ENCODE assay signal across 24 cellular contexts in genomic region chr1:43439781-43440180, GRCh38. TPM values are rescaled to one million over a fixed set of nuclear protein-coding genes. Genes with fewer than 3 reads are reported as not detected.
DNase-seq lines count a peak whose midpoint lies in the region; ATAC-seq, FAIRE-seq and TF ChIP-seq lines count a peak whose summit lies in the region.
"Had no signal": no experiment of that assay in that cellular context is flagged by ENCODE, and none has a peak within 500 bp of the region (broad histone marks: within the 10 kb centered on the region; RNA-seq: fewer than 3 reads in every experiment).

No MANE protein-coding gene starts in this region.

- no peak for TF ChIP-seq RAD21 in GM12878 (IDR thresholded peaks at IDR 0.05; ENCODE audit: insufficient read depth, low read depth, low read length)

- BruUV-seq in GM12878 (replicated peaks; lab: Mats Ljungman, UMichigan) (no TSS peak), A673 (replicated peaks; lab: Mats Ljungman, UMichigan) (no TSS peak)

- H3K79me2 ChIP-seq in GM12878 (ENCODE audit: control insufficient read depth, insufficient read depth, low read length) = no peaks in the 10 kb centered on the region

- H3K36me3 ChIP-seq in GM12878 (ENCODE audit: control insufficient read depth in 2 of 2, insufficient read depth in 2 of 2, low read length in 1 of 2) (peaks cover 2 to 38% of the 10 kb centered on the region in 2 experiments; a peak in 3 of 4 replicates), stomach (peaks cover 35 to 100% (median 92%) of the 10 kb centered on the region in 4 donors), A673 (ENCODE audit: insufficient read depth, low read length, poor library complexity, severe bottlenecking) (peaks cover 6% of the 10 kb centered on the region)

- RAD21 ChIA-PET in GM12878 (lab: Charles Lee; ENCODE audit: unreplicated experiment) = no interaction called here

- CTCF ChIA-PET in GM12878 (lab: Yijun Ruan, JAX) (interaction anchor here (1.0 to 1.1 kb wide), 2 partner anchors 49 to 213 kb away, joined by 3 to 4 read pairs; no protein-coding TSS in a partner anchor), A673 (lab: Charles Lee) (no interaction called here)

- no peak overlapping the region for H3K4me3 Mint-ChIP-seq in activated T-cell treated with anti-CD3 and anti-CD28 coated beads, Interleukin-2, amount 50 U/mL, for 24 hours
- no peak overlapping the region for H3K4me3 Mint-ChIP-seq in activated T-cell treated with anti-CD3 and anti-CD28 coated beads, Interleukin-2, amount 50 U/mL, for 4 hours
- H3K4me3 Mint-ChIP-seq in effector memory CD8-positive, alpha-beta T cell = no peak overlapping the region
- H3K4me3 Mint-ChIP-seq: activated naive CD8-positive, alpha-beta T cell treated with anti-CD3 and anti-CD28 coated beads, Interleukin-2, amount 50 U/mL, for 24 hours; brain; CD4-positive, alpha-beta T cell; HFFc6 had no signal

- TF ChIP-seq POLR2A in GM12878 (IDR thresholded peaks at IDR 0.05; ENCODE audit: low read depth, low read length) = 0 out of 2 replicates have a peak, but pooled peaks have one; percentile 30
- TF ChIP-seq POLR2A in stomach (IDR thresholded peaks at IDR 0.05) = no peak

- TF ChIP-seq EP300 in GM12878 (IDR thresholded peaks at IDR 0.05; ENCODE audit: borderline replicate concordance in 1 of 2, control insufficient read depth in 1 of 2, low read depth in 2 of 2, low read length in 2 of 2) = no peak
- no peak for TF ChIP-seq EP300 in stomach (IDR thresholded peaks at IDR 0.05)

- 96% methylated on average over 7 of the region's 7 CpGs for WGBS in GM12878 (ENCODE audit: insufficient coverage, insufficient replicate concordance, low lambda C conversion rate, missing lambda C conversion rate)
- 48 to 86% (median 70%) methylated on average over 7 of the region's 7 CpGs for WGBS in stomach, 5 donors

- DNase-seq in activated T-cell treated with anti-CD3 and anti-CD28 coated beads, Interleukin-2, amount 50 U/mL, for 24 hours = peak; percentile 16
- DNase-seq in activated T-cell treated with anti-CD3 and anti-CD28 coated beads, Interleukin-2, amount 50 U/mL, for 4 hours = no peak
- DNase-seq in NCI-H2107 (lab: John Stamatoyannopoulos, UW) = peak; percentile 77
- no peak for DNase-seq in GM12878 (ENCODE audit: low read depth, low spot score)
- DNase-seq in stomach = peak; percentile 23
- no peak for DNase-seq in effector memory CD8-positive, alpha-beta T cell
- no peak for DNase-seq in A673 (ENCODE audit: low spot score)
- DNase-seq: activated CD4-positive, alpha-beta T cell treated with anti-CD3 and anti-CD28 coated beads for 48 hours; activated naive CD8-positive, alpha-beta T cell treated with anti-CD3 and anti-CD28 coated beads, Interleukin-2, amount 50 U/mL, for 24 hours; CD4-positive, alpha-beta T cell; effector memory CD4-positive, alpha-beta T cell; GF-D8; HFFc6; KG1; kidney glomerular epithelial cell; NCI-H69; OCI-M1; psoas muscle; Right ventricle myocardium superior; stimulated activated CD4-positive, alpha-beta T cell treated with anti-CD3 and anti-CD28 coated beads, Interleukin-1b, Interleukin-23, amount 100 ng/mL, for 48 hours had no signal

- no peak overlapping the region for H3K4me2 ChIP-seq in GM12878 (ENCODE audit: control insufficient read depth, insufficient read depth)

- SMC1A ChIA-PET in GM12878 (lab: Charles Lee; ENCODE audit: uncharacterized antibody, unreplicated experiment) = no interaction called here

- no peaks in the 10 kb centered on the region for H3K27me3 Mint-ChIP-seq in activated T-cell treated with anti-CD3 and anti-CD28 coated beads, Interleukin-2, amount 50 U/mL, for 24 hours
- H3K27me3 Mint-ChIP-seq in activated T-cell treated with anti-CD3 and anti-CD28 coated beads, Interleukin-2, amount 50 U/mL, for 4 hours (ENCODE audit: low read depth) = no peaks in the 10 kb centered on the region
- no peaks in the 10 kb centered on the region for H3K27me3 Mint-ChIP-seq in effector memory CD8-positive, alpha-beta T cell
- H3K27me3 Mint-ChIP-seq: activated naive CD8-positive, alpha-beta T cell treated with anti-CD3 and anti-CD28 coated beads, Interleukin-2, amount 50 U/mL, for 24 hours; brain; CD4-positive, alpha-beta T cell had no signal

- H2AFZ ChIP-seq in GM12878 (ENCODE audit: control insufficient read depth, low read depth, low read length) = no peak overlapping the region

- H3K9me3 ChIP-seq in GM12878 (replicated peaks; ENCODE audit: control insufficient read depth, insufficient read depth, low read length) (no peaks in the 10 kb centered on the region), stomach (no peaks in the 10 kb centered on the region), A673 (ENCODE audit: low read depth, low read length, poor library complexity, severe bottlenecking) (no peaks in the 10 kb centered on the region)
- H3K9me3 ChIP-seq: neutrophil, psoas muscle, suprapubic skin had no signal

- H3K27ac Mint-ChIP-seq in activated T-cell treated with anti-CD3 and anti-CD28 coated beads, Interleukin-2, amount 50 U/mL, for 24 hours = no peak overlapping the region
- H3K27ac Mint-ChIP-seq in effector memory CD8-positive, alpha-beta T cell = no peak overlapping the region
- H3K27ac Mint-ChIP-seq: activated naive CD8-positive, alpha-beta T cell treated with anti-CD3 and anti-CD28 coated beads, Interleukin-2, amount 50 U/mL, for 24 hours; CD4-positive, alpha-beta T cell had no signal

- H3K4me3 ChIP-seq in GM12878 (no peak overlapping the region), stomach (no peak overlapping the region), A673 (ENCODE audit: low read depth, low read length, poor library complexity, severe bottlenecking) (no peak overlapping the region)
- H3K4me3 ChIP-seq: lung, psoas muscle, suprapubic skin had no signal

- H3K27ac ChIP-seq in GM12878 (ENCODE audit: control insufficient read depth, insufficient read depth) (no peak overlapping the region), stomach (no peak overlapping the region), A673 (ENCODE audit: low read depth, low read length, poor library complexity, severe bottlenecking) (no peak overlapping the region)
- H3K27ac ChIP-seq: neutrophil, psoas muscle, suprapubic skin had no signal

- FAIRE-seq in GM12878 (lab: Jason Lieb, UNC) = no peak

- intact Hi-C loops in GM12878 (cut with micrococcal nuclease; ENCODE audit: unreplicated experiment) = no loop called here
- intact Hi-C loops in stomach (cut with DNase I; ENCODE audit: low total_unique reads) = no loop called here
- intact Hi-C loops in A673 (cut with micrococcal nuclease; ENCODE audit: unreplicated experiment) = no loop called here

- POLR2A ChIA-PET in GM12878 (lab: Charles Lee) = no interaction called here
- POLR2A ChIA-PET in A673 (lab: Charles Lee; ENCODE audit: low non-redundant PET) = no interaction called here

- H3K4me1 ChIP-seq in GM12878 (ENCODE audit: control insufficient read depth, insufficient read depth, low read length) = no peaks in the 10 kb centered on the region
- peaks cover 5 to 16% (median 10%) of the 10 kb centered on the region in 4 donors for H3K4me1 ChIP-seq in stomach
- H3K4me1 ChIP-seq in A673 (ENCODE audit: insufficient read depth, low read length, poor library complexity, severe bottlenecking) = peaks cover 10% of the 10 kb centered on the region
- H3K4me1 ChIP-seq: psoas muscle had no signal

- no peak for ATAC-seq in activated T-cell treated with anti-CD3 and anti-CD28 coated beads, Interleukin-2, amount 50 U/mL, for 4 hours
- ATAC-seq in GM12878 = no peak
- ATAC-seq in effector memory CD8-positive, alpha-beta T cell (replicated peaks) = no peak
- ATAC-seq: activated naive CD8-positive, alpha-beta T cell treated with anti-CD3 and anti-CD28 coated beads, Interleukin-2, amount 50 U/mL, for 24 hours; psoas muscle had no signal

- H3K9me3 Mint-ChIP-seq in activated T-cell treated with anti-CD3 and anti-CD28 coated beads, Interleukin-2, amount 50 U/mL, for 24 hours = no peaks in the 10 kb centered on the region
- no peaks in the 10 kb centered on the region for H3K9me3 Mint-ChIP-seq in activated T-cell treated with anti-CD3 and anti-CD28 coated beads, Interleukin-2, amount 50 U/mL, for 4 hours
- no peaks in the 10 kb centered on the region for H3K9me3 Mint-ChIP-seq in effector memory CD8-positive, alpha-beta T cell
- H3K9me3 Mint-ChIP-seq: activated naive CD8-positive, alpha-beta T cell treated with anti-CD3 and anti-CD28 coated beads, Interleukin-2, amount 50 U/mL, for 24 hours; brain; CD4-positive, alpha-beta T cell; HFFc6 had no signal

- H3K9ac ChIP-seq in GM12878 (ENCODE audit: control insufficient read depth, insufficient read depth, low read length) = no peak overlapping the region

- no peaks in the 10 kb centered on the region for H3K4me1 Mint-ChIP-seq in activated T-cell treated with anti-CD3 and anti-CD28 coated beads, Interleukin-2, amount 50 U/mL, for 24 hours (ENCODE audit: low read depth)
- no peaks in the 10 kb centered on the region for H3K4me1 Mint-ChIP-seq in activated T-cell treated with anti-CD3 and anti-CD28 coated beads, Interleukin-2, amount 50 U/mL, for 4 hours (ENCODE audit: low read depth)
- no peaks in the 10 kb centered on the region for H3K4me1 Mint-ChIP-seq in effector memory CD8-positive, alpha-beta T cell (ENCODE audit: low read depth in 2 of 2)
- H3K4me1 Mint-ChIP-seq: activated naive CD8-positive, alpha-beta T cell treated with anti-CD3 and anti-CD28 coated beads, Interleukin-2, amount 50 U/mL, for 24 hours had no signal

- H3K27me3 ChIP-seq in GM12878 (replicated peaks in 1 of 2; ENCODE audit: control insufficient read depth in 2 of 2, insufficient read depth in 2 of 2, low read length in 1 of 2) (no peaks in the 10 kb centered on the region), stomach (no peaks in the 10 kb centered on the region), A673 (replicated peaks; ENCODE audit: insufficient read depth, low read depth, low read length, poor library complexity) (no peaks in the 10 kb centered on the region)
- H3K27me3 ChIP-seq: neutrophil, suprapubic skin had no signal

- in situ Hi-C loops in GM12878 (cut with MboI) = no loop called here

- no peak for TF ChIP-seq CTCF in GM12878 (IDR thresholded peaks at IDR 0.05 in 2 of 3, conservative IDR thresholded peaks at IDR 0.05 in 1 of 3; ENCODE audit: control insufficient read depth in 2 of 3, extremely low read depth in 1 of 3, insufficient read depth in 1 of 3, low read depth in 3 of 3, low read length in 3 of 3)
- no peak for TF ChIP-seq CTCF in stomach (IDR thresholded peaks at IDR 0.05)
- no peak for TF ChIP-seq CTCF in A673 (conservative IDR thresholded peaks at IDR 0.05; ENCODE audit: low read depth, low read length)

- peaks cover 96% of the 10 kb centered on the region for H3K36me3 Mint-ChIP-seq in activated T-cell treated with anti-CD3 and anti-CD28 coated beads, Interleukin-2, amount 50 U/mL, for 24 hours (ENCODE audit: low read depth)
- H3K36me3 Mint-ChIP-seq in activated T-cell treated with anti-CD3 and anti-CD28 coated beads, Interleukin-2, amount 50 U/mL, for 4 hours (ENCODE audit: insufficient read depth) = peaks cover 27% of the 10 kb centered on the region
- peaks cover 9% of the 10 kb centered on the region for H3K36me3 Mint-ChIP-seq in effector memory CD8-positive, alpha-beta T cell (ENCODE audit: insufficient read depth)

- peaks cover 4% of the 10 kb centered on the region; the same call in 1 of the 2 replicates for H4K20me1 ChIP-seq in GM12878 (ENCODE audit: control insufficient read depth, insufficient read depth)

RNA-seq across cellular contexts. Expression of gene HYI, which starts 13.9 kb away (rescaled TPM):
- 1 to 10 TPM; 4.2 to 5.8 (median 4.7) TPM for total RNA-seq in activated T-cell treated with anti-CD3 and anti-CD28 coated beads, Interleukin-2, amount 50 U/mL, for 4 hours
- 10.2 and 14.2 TPM in 2 replicates for total RNA-seq in GM12878 (2013; cell fraction: nucleolus; rRNA removed)
- total RNA-seq in GM12878 (2014; rRNA removed) (2.9 and 5.6 TPM in 2 replicates), GM12878 (2014; rRNA removed; fragmentation: Illumina TruSeq; extraction: Trizol) (1.6 and 2.0 TPM in 2 replicates), GM12878 (2021) (5.3 and 5.5 TPM in 2 replicates), stomach (10 to 100 TPM; 24.4 to 77.6 (median 43.6) TPM), A673 (2021) (14.8 and 19.8 TPM in 2 replicates)
- polyA plus RNA-seq in GM12878 (2011; ENCODE audit: low read depth) = 17.0 TPM
- polyA plus RNA-seq in GM12878 (2011; rRNA removed) (0.46 and 0.69 TPM in 2 replicates), GM12878 (2014; fragmentation: Illumina TruSeq; extraction: Trizol) (1.3 and 1.9 TPM in 2 replicates), GM12878 (2014; fragmentation: Nextera tagmentation; extraction: Ambion mirVana) (under 1 TPM; 0.27 TPM), GM12878 (2014; rRNA removed) (5.4 and 7.5 TPM in 2 replicates), GM12878 (2016; fragmentation: Nextera tagmentation; extraction: Ambion mirVana) (1 to 10 TPM; 2.1 to 2.4 TPM), stomach (100 to 1,000 TPM in 2 of 3 donors, 10 to 100 TPM in 1; 64.2 to 173 (median 143) TPM)
- polyA plus RNA-seq in GM12878 (2011; cell fraction: cytosol; rRNA removed) = 0.70 and 0.78 TPM in 2 replicates
- polyA plus RNA-seq in GM12878 (2011; cell fraction: nucleus; rRNA removed) = 2.4 and 2.6 TPM in 2 replicates
- polyA plus RNA-seq in GM12878 (2012) = 7.6 and 15.5 TPM in 2 replicates
- 1.4 TPM in 1 of 2 replicates, not detected in the other for polyA minus RNA-seq in GM12878 (2011; rRNA and poly(A)+ RNA removed)
- polyA minus RNA-seq in GM12878 (2011; cell fraction: cytosol; rRNA and poly(A)+ RNA removed) = not detected in 2 replicates
- 0.29 and 0.73 TPM in 2 replicates for polyA minus RNA-seq in GM12878 (2011; cell fraction: nucleus; rRNA and poly(A)+ RNA removed)

RNA-seq across cellular contexts. Expression of gene SZT2, which starts 50.1 kb away (rescaled TPM):
- 10 to 100 TPM; 37.1 to 44.2 (median 39.5) TPM for total RNA-seq in activated T-cell treated with anti-CD3 and anti-CD28 coated beads, Interleukin-2, amount 50 U/mL, for 4 hours
- 188 and 198 TPM in 2 replicates for total RNA-seq in GM12878 (2013; cell fraction: nucleolus; rRNA removed)
- total RNA-seq in GM12878 (2014; rRNA removed) = 16.5 and 18.0 TPM in 2 replicates
- total RNA-seq in GM12878 (2014; rRNA removed; fragmentation: Illumina TruSeq; extraction: Trizol) = 12.5 and 12.7 TPM in 2 replicates
- total RNA-seq in GM12878 (2021) = 33.8 and 38.3 TPM in 2 replicates
- 10.4 TPM for polyA plus RNA-seq in GM12878 (2011; ENCODE audit: low read depth)
- 6.0 and 10.7 TPM in 2 replicates for polyA plus RNA-seq in GM12878 (2011; rRNA removed)
- polyA plus RNA-seq in GM12878 (2011; cell fraction: cytosol; rRNA removed) = 6.8 and 8.6 TPM in 2 replicates
- polyA plus RNA-seq in GM12878 (2011; cell fraction: nucleus; rRNA removed) = 72.8 and 81.1 TPM in 2 replicates
- 14.3 and 15.1 TPM in 2 replicates for polyA plus RNA-seq in GM12878 (2012)
- 11.1 and 16.5 TPM in 2 replicates for polyA plus RNA-seq in GM12878 (2014; fragmentation: Illumina TruSeq; extraction: Trizol)
- 1 to 10 TPM; 1.4 to 1.9 TPM for polyA plus RNA-seq in GM12878 (2014; fragmentation: Nextera tagmentation; extraction: Ambion mirVana)
- 23.8 and 27.3 TPM in 2 replicates for polyA plus RNA-seq in GM12878 (2014; rRNA removed)
- 10 to 100 TPM in 1 of 2 experiments, 1 to 10 TPM in 1; 10.0 to 12.6 TPM for polyA plus RNA-seq in GM12878 (2016; fragmentation: Nextera tagmentation; extraction: Ambion mirVana)
- polyA minus RNA-seq in GM12878 (2011; rRNA and poly(A)+ RNA removed) = 42.5 and 57.0 TPM in 2 replicates
- polyA minus RNA-seq in GM12878 (2011; cell fraction: cytosol; rRNA and poly(A)+ RNA removed) = 7.5 and 8.1 TPM in 2 replicates
- polyA minus RNA-seq in GM12878 (2011; cell fraction: nucleus; rRNA and poly(A)+ RNA removed) = 46.7 and 73.6 TPM in 2 replicates
- 10 to 100 TPM; 49.6 to 69.3 (median 56.7) TPM for total RNA-seq in stomach
- 10 to 100 TPM in 1 of 3 donors, 1 to 10 TPM in 2; 4.9 to 10.2 (median 9.3) TPM for polyA plus RNA-seq in stomach
- 27.9 and 34.6 TPM in 2 replicates for total RNA-seq in A673 (2021)

RNA-seq across cellular contexts. Expression of gene MED8, which starts 50.2 kb away (rescaled TPM):
- 10 to 100 TPM; 49.8 to 59.1 (median 50.4) TPM for total RNA-seq in activated T-cell treated with anti-CD3 and anti-CD28 coated beads, Interleukin-2, amount 50 U/mL, for 4 hours
- total RNA-seq in GM12878 (2013; cell fraction: nucleolus; rRNA removed) = 71.8 and 72.3 TPM in 2 replicates
- 39.7 and 42.6 TPM in 2 replicates for total RNA-seq in GM12878 (2014; rRNA removed)
- total RNA-seq in GM12878 (2014; rRNA removed; fragmentation: Illumina TruSeq; extraction: Trizol) = 32.6 and 33.3 TPM in 2 replicates
- total RNA-seq in GM12878 (2021) = 37.4 and 39.4 TPM in 2 replicates
- polyA plus RNA-seq in GM12878 (2011; ENCODE audit: low read depth) = 33.4 TPM
- polyA plus RNA-seq in GM12878 (2011; rRNA removed) = 16.5 and 20.2 TPM in 2 replicates
- 19.1 and 23.5 TPM in 2 replicates for polyA plus RNA-seq in GM12878 (2011; cell fraction: cytosol; rRNA removed)
- 32.6 and 36.7 TPM in 2 replicates for polyA plus RNA-seq in GM12878 (2011; cell fraction: nucleus; rRNA removed)
- polyA plus RNA-seq in GM12878 (2012) = 43.9 and 45.3 TPM in 2 replicates
- 37.6 and 39.2 TPM in 2 replicates for polyA plus RNA-seq in GM12878 (2014; fragmentation: Illumina TruSeq; extraction: Trizol)
- 10 to 100 TPM; 59.8 to 61.7 TPM for polyA plus RNA-seq in GM12878 (2014; fragmentation: Nextera tagmentation; extraction: Ambion mirVana)
- polyA plus RNA-seq in GM12878 (2014; rRNA removed) = 21.9 and 25.4 TPM in 2 replicates
- polyA plus RNA-seq in GM12878 (2016; fragmentation: Nextera tagmentation; extraction: Ambion mirVana) = 10 to 100 TPM; 57.3 to 58.7 TPM
- 15.9 and 18.0 TPM in 2 replicates for polyA minus RNA-seq in GM12878 (2011; rRNA and poly(A)+ RNA removed)
- 10.0 and 11.0 TPM in 2 replicates for polyA minus RNA-seq in GM12878 (2011; cell fraction: cytosol; rRNA and poly(A)+ RNA removed)
- 15.5 and 20.4 TPM in 2 replicates for polyA minus RNA-seq in GM12878 (2011; cell fraction: nucleus; rRNA and poly(A)+ RNA removed)
- total RNA-seq in stomach = 10 to 100 TPM in 4 of 5 donors, 1 to 10 TPM in 1; 5.8 to 52.2 (median 29.6) TPM
- 10 to 100 TPM; 28.3 to 46.1 (median 30.6) TPM for polyA plus RNA-seq in stomach
- total RNA-seq in A673 (2021) = 36.7 TPM in 2 replicates

Comparison
In these comparisons a context has a peak if more than half of its experiments do, and no peak if none do; other contexts are left out.
1. DNase-seq: peak in activated T-cell treated with anti-CD3 and anti-CD28 coated beads, Interleukin-2, amount 50 U/mL, for 24 hours (single experiment), NCI-H2107 (single experiment) and stomach (single experiment); none in activated T-cell treated with anti-CD3 and anti-CD28 coated beads, Interleukin-2, amount 50 U/mL, for 4 hours (single experiment), GM12878 (single experiment), effector memory CD8-positive, alpha-beta T cell (0 of 3) and A673 (single experiment).